In the genomic region with DNA sequence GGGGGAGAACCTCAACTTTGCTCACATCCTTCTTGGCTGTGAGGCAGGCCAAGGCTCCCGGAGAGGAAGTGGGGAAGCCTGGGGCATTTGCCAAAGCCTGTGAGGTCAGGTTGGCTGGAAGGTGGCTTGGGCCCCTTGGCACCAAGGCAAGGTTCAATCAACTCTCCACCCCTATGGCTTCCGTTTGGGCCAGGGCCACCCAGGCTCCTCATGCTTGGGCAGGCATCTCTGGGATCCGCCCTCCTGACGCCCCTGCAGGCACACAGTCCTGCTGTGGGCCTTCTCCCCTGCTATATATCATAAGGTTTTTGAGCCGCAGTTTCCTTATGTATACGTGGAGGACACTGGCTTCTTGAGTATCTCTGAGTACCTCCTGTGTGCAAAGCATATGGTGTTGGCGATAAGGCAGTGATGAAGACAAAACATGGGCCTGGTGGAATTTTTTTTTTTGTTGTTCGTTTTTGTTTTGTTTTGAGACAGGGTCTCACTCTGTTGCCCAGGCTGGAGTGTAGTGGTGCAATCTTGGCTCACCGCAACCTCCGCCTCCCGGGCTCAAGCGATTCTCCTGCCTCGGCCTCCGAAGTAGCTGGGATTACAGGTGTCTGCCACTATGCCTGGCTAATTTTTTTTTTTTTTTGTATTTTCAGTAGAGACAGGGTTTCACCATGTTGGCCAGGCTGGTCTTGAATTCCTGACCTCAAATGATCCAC, we compare ENCODE assay signal across 15 cellular contexts. TPM values are rescaled to one million over a fixed set of nuclear protein-coding genes. Genes with fewer than 3 reads are reported as not detected.
"Had no signal": no experiment of that assay in that cellular context is flagged by ENCODE, and none has a peak within 500 bp of the region (broad histone marks: within the 10 kb centered on the region; RNA-seq: fewer than 3 reads in every experiment).

No MANE protein-coding gene starts in this region.

RNA-seq across cellular contexts. Expression of a gene that starts 59.7 kb away (rescaled TPM):
- total RNA-seq: activated CD4-positive, alpha-beta memory T cell treated with anti-CD3 and anti-CD28 coated beads for 36 hours; activated CD8-positive, alpha-beta memory T cell treated with anti-CD3 and anti-CD28 coated beads, Interleukin-2, amount 10 ng/mL, durations not matched to agents 7 days and 5 days; activated naive CD4-positive, alpha-beta T cell treated with anti-CD3 and anti-CD28 coated beads for 36 hours; activated T-helper 2 cell treated with anti-CD3 and anti-CD28 coated beads, Interferon-gamma antibody, Interleukin-2, Interleukin-4, amounts not matched to agents 10 μg/mL and 5 μg/mL and 100 μg/mL, durations not matched to agents 14 hours and 24 hours and 36 hours; aorta; bronchial epithelial cell; cerebellum; epithelial cell of proximal tubule; gastroesophageal sphincter; heart right ventricle; liver; sigmoid colon; spleen; T-helper 2 cell treated with Interferon-gamma antibody and Interleukin-4, amounts not matched to agents 100 ng/mL and 5 ng/mL, for 36 hours; upper lobe of left lung had no signal
- polyA plus RNA-seq: aorta, heart right ventricle, liver had no signal
